Comparison of ENCODE assay signal across 26 cellular contexts in genomic region chrX:50003927-50004326, GRCh38.
"Had no signal": no experiment of that assay in that cellular context is flagged by ENCODE, and none has a peak within 500 bp of the region (broad histone marks: within the 10 kb centered on the region; RNA-seq: fewer than 3 reads in every experiment).

No MANE protein-coding gene starts in this region.

- H3K27ac ChIP-seq: dorsolateral prefrontal cortex, epithelial cell of prostate, foreskin keratinocyte, gastroesophageal sphincter, heart left ventricle, hepatocyte, left lung, neural progenitor cell, ovary, psoas muscle, skin epidermis, spleen, testis, tibial artery had no signal

- DNase-seq: dorsolateral prefrontal cortex; effector CD4-positive, alpha-beta T cell; foreskin keratinocyte; heart left ventricle; left cardiac atrium; left lung; mesenchymal stem cell; mucosa of descending colon; naive B cell; nucleus accumbens; ovary; psoas muscle; right cardiac atrium; spleen; stimulated activated CD4-positive, alpha-beta T cell treated with anti-CD3 and anti-CD28 coated beads, Interleukin-4, amount 100 ng/mL, for 4 hours; stimulated activated naive CD8-positive, alpha-beta T cell treated with anti-CD3 and anti-CD28 coated beads, Interleukin-15, Interleukin-2, amounts not matched to agents 100 U/mL and 50 U/mL, for 24 hours; substantia nigra; testis; tibial artery had no signal

- H2AFZ ChIP-seq: hepatocyte, neural progenitor cell had no signal

- H3K4me3 ChIP-seq: dorsolateral prefrontal cortex, gastroesophageal sphincter, heart left ventricle, hepatocyte, left lung, mucosa of descending colon, neural progenitor cell, ovary, psoas muscle, skin epidermis, spleen, testis, tibial artery had no signal

- H3K4me1 ChIP-seq: foreskin keratinocyte, gastroesophageal sphincter, neural progenitor cell, psoas muscle, spleen, testis, tibial artery had no signal

- H3K79me2 ChIP-seq: hepatocyte had no signal

- H3K4me2 ChIP-seq: hepatocyte, neural progenitor cell had no signal

- H3K27me3 ChIP-seq: foreskin keratinocyte, gastroesophageal sphincter, hepatocyte, left lung, neural progenitor cell, ovary, spleen, testis, tibial artery had no signal

- H3K9me3 ChIP-seq: gastroesophageal sphincter, heart left ventricle, left lung, mucosa of descending colon, ovary, psoas muscle, spleen, testis, tibial artery had no signal

- FAIRE-seq: colon, islet of Langerhans had no signal

- H3K36me3 ChIP-seq: gastroesophageal sphincter, heart left ventricle, left lung, neural progenitor cell, ovary, spleen, tibial artery had no signal
